Comparison of ENCODE assay signal across 25 cellular contexts in the genomic region with DNA sequence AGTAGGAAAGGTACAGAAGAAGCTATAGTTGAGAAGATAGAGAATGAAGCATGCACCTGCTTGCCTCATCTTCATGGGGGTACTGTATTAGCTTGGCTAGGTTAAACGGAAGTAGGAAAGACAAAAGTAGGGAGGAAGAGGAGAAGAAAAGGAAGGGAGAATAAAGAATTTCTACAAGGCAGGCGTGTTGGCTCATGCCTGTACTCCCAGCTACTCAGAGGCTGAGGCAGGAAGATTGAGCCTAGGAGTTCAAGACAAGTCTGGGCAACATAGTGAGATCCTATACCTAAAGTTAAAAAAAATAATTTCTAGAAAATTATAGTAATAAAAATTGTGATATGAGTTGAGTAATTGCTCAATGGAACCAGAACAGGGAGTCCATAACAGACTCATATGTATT.
"Had no signal": no experiment of that assay in that cellular context is flagged by ENCODE, and none has a peak within 500 bp of the region (broad histone marks: within the 10 kb centered on the region; RNA-seq: fewer than 3 reads in every experiment).

No MANE protein-coding gene starts in this region.

- H3K4me3 ChIP-seq: neural progenitor cell, ovary, psoas muscle, right lobe of liver, sigmoid colon, stomach, thoracic aorta, thyroid gland, tibial nerve, upper lobe of left lung, vagina had no signal

- DNase-seq: natural killer cell; occipital lobe; ovary; posterior cingulate gyrus; psoas muscle; right cardiac atrium; right lobe of liver; sigmoid colon; small intestine; stimulated activated CD4-positive, alpha-beta T cell treated with anti-CD3 and anti-CD28 coated beads, Interleukin-15, amount 100 ng/mL, for 24 hours; stimulated activated CD4-positive, alpha-beta T cell treated with anti-CD3 and anti-CD28 coated beads, Interleukin-2, amount 100 ng/mL, for 24 hours; stimulated activated CD4-positive, alpha-beta T cell treated with anti-CD3 and anti-CD28 coated beads, Interleukin-2, amount 100 ng/mL, for 48 hours; stimulated activated CD4-positive, alpha-beta T cell treated with anti-CD3 and anti-CD28 coated beads, Interleukin-4, amount 100 ng/mL, for 24 hours; stimulated activated naive B cell treated with anti-CD40 and anti-IgM and Interleukin-4, amounts not matched to agents 10 μg/mL and 1 μg/mL and 100 μg/mL, for 72 hours; stimulated activated naive CD4-positive, alpha-beta T cell treated with Interleukin-2 at 50 U/mL for 16 hours; stomach; thyroid gland; upper lobe of left lung had no signal

- H3K27ac ChIP-seq: neural progenitor cell, ovary, parathyroid adenoma, psoas muscle, right lobe of liver, sigmoid colon, stomach, thoracic aorta, thyroid gland, tibial nerve, upper lobe of left lung, vagina had no signal

- H3K9me3 ChIP-seq: ovary, psoas muscle, right lobe of liver, sigmoid colon, thoracic aorta, thyroid gland, tibial nerve, vagina had no signal

- ATAC-seq: natural killer cell; psoas muscle; right cardiac atrium; right lobe of liver; stimulated activated effector memory CD8-positive, alpha-beta T cell treated with anti-CD3 and anti-CD28 coated beads, Interleukin-12 subunit alpha, Interleukin-12 subunit beta, amount 100 ng/mL, for 72 hours; stimulated activated naive B cell treated with anti-CD40 and anti-IgM and Interleukin-4, amounts not matched to agents 10 μg/mL and 1 μg/mL and 100 μg/mL, for 72 hours had no signal

- H3K36me3 ChIP-seq: neural progenitor cell, ovary, right lobe of liver, sigmoid colon, stomach, thoracic aorta, thyroid gland, tibial nerve, upper lobe of left lung, vagina had no signal

- H3K4me1 ChIP-seq: neural progenitor cell, parathyroid adenoma, psoas muscle, right lobe of liver, sigmoid colon, stomach, thyroid gland, tibial nerve, upper lobe of left lung, vagina had no signal

- H3K4me2 ChIP-seq: neural progenitor cell had no signal

- FAIRE-seq: small intestine, urothelium cell line had no signal

- H3K27me3 ChIP-seq: neural progenitor cell, ovary, right lobe of liver, sigmoid colon, stomach, thyroid gland, tibial nerve, upper lobe of left lung, vagina had no signal

- H3K9ac ChIP-seq: neural progenitor cell, parathyroid adenoma had no signal

- H2AFZ ChIP-seq: neural progenitor cell, parathyroid adenoma had no signal

- H3K79me2 ChIP-seq: parathyroid adenoma had no signal
